Comparison of ENCODE assay signal across 26 cellular contexts in genomic region chr14:68158640-68159039, GRCh38.
DNase-seq lines count a peak whose midpoint lies in the region; ATAC-seq and TF ChIP-seq lines count a peak whose summit lies in the region.
"Had no signal": no experiment of that assay in that cellular context is flagged by ENCODE, and none has a peak within 500 bp of the region (broad histone marks: within the 10 kb centered on the region; RNA-seq: fewer than 3 reads in every experiment).

No MANE protein-coding gene starts in this region.

- intact Hi-C loops in A673 (cut with micrococcal nuclease; ENCODE audit: unreplicated experiment), result no loop called here

- no peak for ATAC-seq in activated T-cell treated with anti-CD3 and anti-CD28 coated beads, Interleukin-2, amount 50 U/mL, for 4 hours
- ATAC-seq: GM23338; heart left ventricle; left ventricle myocardium superior; stimulated activated naive CD8-positive, alpha-beta T cell treated with anti-CD3 and anti-CD28 coated beads, Interleukin-15, Interleukin-2, amounts not matched to agents 100 U/mL and 50 U/mL, for 24 hours; WTC11 had no signal

- BruUV-seq in A673 (replicated peaks; lab: Mats Ljungman, UMichigan), result no TSS peak

- no peak for TF ChIP-seq CTCF in A673 (conservative IDR thresholded peaks at IDR 0.05; ENCODE audit: low read depth, low read length)
- no peak for TF ChIP-seq CTCF in fibroblast of the aortic adventitia (IDR thresholded peaks at IDR 0.05; ENCODE audit: insufficient read depth, low read length)
- peak; percentile 12 for TF ChIP-seq CTCF in osteocyte (IDR thresholded peaks at IDR 0.05)

- H3K36me3 ChIP-seq in A673 (ENCODE audit: insufficient read depth, low read length, poor library complexity, severe bottlenecking) (no peaks in the 10 kb centered on the region), SK-N-MC (ENCODE audit: insufficient read depth, low read length) (no peaks in the 10 kb centered on the region), Karpas-422 (ENCODE audit: insufficient read depth, low read length) (no peaks in the 10 kb centered on the region)
- H3K36me3 ChIP-seq: adrenal gland; BLaER1 treated with 17β-estradiol and CSF1 and Interleukin-3, amounts not matched to agents 10 nM and 100 nM; heart left ventricle; neural progenitor cell had no signal

- POLR2A ChIA-PET in A673 (lab: Charles Lee; ENCODE audit: low non-redundant PET), result no interaction called here

- H3K27ac ChIP-seq in A673 (ENCODE audit: low read depth, low read length, poor library complexity, severe bottlenecking), result peak overlapping the region; percentile 65
- H3K27ac ChIP-seq in SK-N-MC, result peak overlapping the region; percentile 97
- H3K27ac ChIP-seq in Karpas-422 (ENCODE audit: low read length), result no peak overlapping the region
- H3K27ac ChIP-seq: adrenal gland; BLaER1 treated with 17β-estradiol and CSF1 and Interleukin-3, amounts not matched to agents 10 nM and 100 nM; neural progenitor cell; RWPE1 had no signal

- peaks cover 12% of the 10 kb centered on the region for H3K9me3 Mint-ChIP-seq in osteocyte (ENCODE audit: unreplicated experiment)
- H3K9me3 Mint-ChIP-seq in activated T-cell treated with anti-CD3 and anti-CD28 coated beads, Interleukin-2, amount 50 U/mL, for 4 hours, result peaks cover 5% of the 10 kb centered on the region
- H3K9me3 Mint-ChIP-seq: GM23338 had no signal

- H3K9me3 ChIP-seq in A673 (ENCODE audit: low read depth, low read length, poor library complexity, severe bottlenecking), result no peaks in the 10 kb centered on the region
- H3K9me3 ChIP-seq in SK-N-MC (ENCODE audit: low read depth, low read length), result no peaks in the 10 kb centered on the region
- no peaks in the 10 kb centered on the region for H3K9me3 ChIP-seq in Karpas-422 (ENCODE audit: low read length)
- H3K9me3 ChIP-seq: adrenal gland had no signal

- H2AFZ ChIP-seq in Karpas-422 (ENCODE audit: low read length), result no peak overlapping the region
- H2AFZ ChIP-seq: GM23338, neural progenitor cell had no signal

- no peak overlapping the region for H3K4me3 Mint-ChIP-seq in osteocyte (ENCODE audit: unreplicated experiment)
- no peak overlapping the region for H3K4me3 Mint-ChIP-seq in activated T-cell treated with anti-CD3 and anti-CD28 coated beads, Interleukin-2, amount 50 U/mL, for 4 hours
- H3K4me3 Mint-ChIP-seq: activated CD4-positive, alpha-beta memory T cell treated with anti-CD3 and anti-CD28 coated beads for 36 hours; GM23338; neural progenitor cell; WTC11 had no signal

- DNase-seq in A673 (ENCODE audit: low spot score) (no peak), SK-N-MC (ENCODE audit: low read depth, low spot score) (no peak), fibroblast of the aortic adventitia (ENCODE audit: low read depth) (peak; percentile 50), osteocyte (ENCODE audit: extremely low spot score, unreplicated experiment) (no peak), LoVo (ENCODE audit: low spot score) (no peak), Karpas-422 (no peak), NOMO-1 treated with DMSO at 0.1 percent for 48 hours (lab: John Stamatoyannopoulos, UW; ENCODE audit: unreplicated experiment) (no peak)
- DNase-seq in activated T-cell treated with anti-CD3 and anti-CD28 coated beads, Interleukin-2, amount 50 U/mL, for 4 hours, result no peak
- DNase-seq: activated CD4-positive, alpha-beta memory T cell treated with anti-CD3 and anti-CD28 coated beads for 36 hours; activated gamma-delta T cell treated with Interleukin-2 at 50 U/mL for 16 hours; activated T-cell treated with anti-CD3 and anti-CD28 coated beads for 4 hours; adrenal gland; Calu3; heart left ventricle; left ventricle myocardium superior; NCI-H1417; NCI-H510A; stimulated activated CD4-positive, alpha-beta T cell treated with anti-CD3 and anti-CD28 coated beads, Interleukin-2, amount 100 ng/mL, for 48 hours; stimulated activated naive CD8-positive, alpha-beta T cell treated with anti-CD3 and anti-CD28 coated beads, Interleukin-15, Interleukin-2, amounts not matched to agents 100 U/mL and 50 U/mL, for 24 hours; T1000; trophoblast cell had no signal

- H3K27me3 Mint-ChIP-seq in osteocyte (ENCODE audit: unreplicated experiment), result no peaks in the 10 kb centered on the region
- no peaks in the 10 kb centered on the region for H3K27me3 Mint-ChIP-seq in activated T-cell treated with anti-CD3 and anti-CD28 coated beads, Interleukin-2, amount 50 U/mL, for 4 hours (ENCODE audit: low read depth)
- H3K27me3 Mint-ChIP-seq: activated CD4-positive, alpha-beta memory T cell treated with anti-CD3 and anti-CD28 coated beads for 36 hours had no signal

- H3K9ac ChIP-seq in SK-N-MC (ENCODE audit: insufficient read length), result peak overlapping the region; percentile 18
- H3K9ac ChIP-seq in Karpas-422 (ENCODE audit: low read length), result no peak overlapping the region
- H3K9ac ChIP-seq: BLaER1 treated with 17β-estradiol and CSF1 and Interleukin-3, amounts not matched to agents 10 nM and 100 nM; neural progenitor cell had no signal

- CTCF ChIA-PET in A673 (lab: Charles Lee), result no interaction called here

- peak overlapping the region; percentile 93 for H3K27ac Mint-ChIP-seq in osteocyte (ENCODE audit: unreplicated experiment)
- H3K27ac Mint-ChIP-seq: activated CD4-positive, alpha-beta memory T cell treated with anti-CD3 and anti-CD28 coated beads for 36 hours; neural progenitor cell had no signal

- H3K4me1 ChIP-seq in A673 (ENCODE audit: insufficient read depth, low read length, poor library complexity, severe bottlenecking), result peaks cover 36% of the 10 kb centered on the region
- H3K4me1 ChIP-seq in Karpas-422 (ENCODE audit: low read length), result no peaks in the 10 kb centered on the region
- H3K4me1 ChIP-seq: adrenal gland; BLaER1 treated with 17β-estradiol and CSF1 and Interleukin-3, amounts not matched to agents 10 nM and 100 nM had no signal

- H3K36me3 Mint-ChIP-seq in osteocyte (ENCODE audit: unreplicated experiment), result peaks cover 8% of the 10 kb centered on the region
- no peaks in the 10 kb centered on the region for H3K36me3 Mint-ChIP-seq in activated T-cell treated with anti-CD3 and anti-CD28 coated beads, Interleukin-2, amount 50 U/mL, for 4 hours (ENCODE audit: insufficient read depth)

- no peak overlapping the region for H3K4me3 ChIP-seq in A673 (ENCODE audit: low read depth, low read length, poor library complexity, severe bottlenecking)
- H3K4me3 ChIP-seq in SK-N-MC, result peak overlapping the region; percentile 53
- H3K4me3 ChIP-seq in fibroblast of the aortic adventitia (ENCODE audit: low read depth, low read length), result no peak overlapping the region
- no peak overlapping the region for H3K4me3 ChIP-seq in Karpas-422 (ENCODE audit: low read length)
- H3K4me3 ChIP-seq: adrenal gland; BLaER1 treated with 17β-estradiol and CSF1 and Interleukin-3, amounts not matched to agents 10 nM and 100 nM; GM23338; heart left ventricle; neural progenitor cell had no signal

- peaks cover 19% of the 10 kb centered on the region for H4K20me1 ChIP-seq in Karpas-422 (ENCODE audit: insufficient read depth, low read depth, low read length)
- H4K20me1 ChIP-seq: BLaER1 treated with 17β-estradiol and CSF1 and Interleukin-3, amounts not matched to agents 10 nM and 100 nM had no signal

- peaks cover 34% of the 10 kb centered on the region for H3K4me1 Mint-ChIP-seq in osteocyte (ENCODE audit: unreplicated experiment)
- H3K4me1 Mint-ChIP-seq in activated T-cell treated with anti-CD3 and anti-CD28 coated beads, Interleukin-2, amount 50 U/mL, for 4 hours (ENCODE audit: low read depth), result no peaks in the 10 kb centered on the region

- no peaks in the 10 kb centered on the region for H3K9me2 ChIP-seq in Karpas-422 (replicated peaks; ENCODE audit: insufficient read depth, low read length)

- no peak overlapping the region for H3K4me2 ChIP-seq in Karpas-422 (ENCODE audit: low read depth, low read length, poor library complexity, severe bottlenecking)
- H3K4me2 ChIP-seq: BLaER1 treated with 17β-estradiol and CSF1 and Interleukin-3, amounts not matched to agents 10 nM and 100 nM; GM23338; neural progenitor cell had no signal

- H3K27me3 ChIP-seq in A673 (replicated peaks; ENCODE audit: insufficient read depth, low read depth, low read length, poor library complexity), result no peaks in the 10 kb centered on the region
- no peaks in the 10 kb centered on the region for H3K27me3 ChIP-seq in Karpas-422 (ENCODE audit: low read length)
- H3K27me3 ChIP-seq: adrenal gland; BLaER1 treated with 17β-estradiol and CSF1 and Interleukin-3, amounts not matched to agents 10 nM and 100 nM; heart left ventricle; neural progenitor cell had no signal

- H3K79me2 ChIP-seq in Karpas-422 (ENCODE audit: low read length), result no peaks in the 10 kb centered on the region
